In genomic region chr11:117232022-117232878, GRCh38 we compare ENCODE assay signal across 8 cellular contexts. TPM values are rescaled to one million over a fixed set of nuclear protein-coding genes. Genes with fewer than 3 reads are reported as not detected.
DNase-seq lines count a peak whose midpoint lies in the region; ATAC-seq and TF ChIP-seq lines count a peak whose summit lies in the region.

TSS of gene PCSK7 (minus strand) at chr11:117232073. CDS start at chr11:117229844, 2,229 bp downstream.
TSS of gene RNF214 (plus strand) at chr11:117232671. CDS start at chr11:117234273, 1,602 bp downstream.

- intact Hi-C loops in testis (cut with DNase I; ENCODE audit: low total_unique reads), result no loop called here

- peak; percentile 66 for ATAC-seq in GM21786 (IDR thresholded peaks at IDR 0.05; ENCODE audit: unreplicated experiment)
- peak; percentile 86 for ATAC-seq in omental fat pad (ENCODE audit: low FRiP score)

- no peaks in the 10 kb centered on the region for H3K9me3 ChIP-seq in SK-N-MC (ENCODE audit: low read depth, low read length)
- no peaks in the 10 kb centered on the region for H3K9me3 ChIP-seq in testis

- H3K4me1 ChIP-seq in testis, result peaks cover 18% of the 10 kb centered on the region

- TF ChIP-seq POLR2A in testis (IDR thresholded peaks at IDR 0.05), result no peak

- H3K36me3 ChIP-seq in SK-N-MC (ENCODE audit: insufficient read depth, low read length), result no peaks in the 10 kb centered on the region; the same call in 1 of the 2 replicates
- no peaks in the 10 kb centered on the region for H3K36me3 ChIP-seq in testis (ENCODE audit: low read depth, missing control alignments)

- peak within 1 kb of the TSS; percentile 96 for H3K4me3 ChIP-seq in SK-N-MC
- peak within 1 kb of the TSS; percentile 92 for H3K4me3 ChIP-seq in testis

- 0 to 1% methylated on average over 28 to 48 of the region's 104 CpGs for WGBS in testis, 2 donors

- DNase-seq in EH (ENCODE audit: low read depth) (peak; percentile 78), LHCN-M2 (ENCODE audit: low read depth) (peak; percentile 64), SK-N-MC (ENCODE audit: low read depth, low spot score) (no peak), globus pallidus (ENCODE audit: low spot score) (peak; percentile 79), omental fat pad (ENCODE audit: low spot score) (no peak), testis (peak; percentile 81)
- peak; percentile 80 for DNase-seq in activated naive CD4-positive, alpha-beta T cell treated with anti-CD3 and anti-CD28 coated beads, Interleukin-2, amount 50 U/mL, for 16 hours

- no peak within 1 kb of the TSS; the same call in 1 of the 2 replicates for H3K27ac ChIP-seq in SK-N-MC
- peak within 1 kb of the TSS; percentile 84 to 94 for H3K27ac ChIP-seq in testis

- H3K9ac ChIP-seq in SK-N-MC (ENCODE audit: insufficient read length), result peak within 1 kb of the TSS; percentile 88

- no peaks in the 10 kb centered on the region for H3K27me3 ChIP-seq in testis

- TF ChIP-seq CTCF in omental fat pad (IDR thresholded peaks at IDR 0.05) (peak in 2 of 3 donors; percentile 88 to 92), testis (IDR thresholded peaks at IDR 0.05) (peak; percentile 95 to 98 (median 97))

RNA-seq across cellular contexts. Expression of gene PCSK7, which starts in this region (rescaled TPM):
- total RNA-seq in LHCN-M2 (2014; rRNA removed) (51.6 and 61.0 TPM in 2 replicates), omental fat pad (10 to 100 TPM; 39.8 to 78.1 (median 50.0) TPM), testis (10 to 100 TPM; 57.7 to 66.5 TPM)
- 34.9 TPM for polyA plus RNA-seq in LHCN-M2 (2012)
- polyA plus RNA-seq in testis (ENCODE audit: insufficient read depth, low read depth, low replicate concordance), result 52.0 TPM

RNA-seq across cellular contexts. Expression of gene RNF214, which starts in this region (rescaled TPM):
- total RNA-seq in LHCN-M2 (2014; rRNA removed), result 9.3 and 12.6 TPM in 2 replicates
- polyA plus RNA-seq in LHCN-M2 (2012), result 12.3 TPM
- 10 to 100 TPM in 2 of 4 donors, 1 to 10 TPM in 2; 7.7 to 12.1 (median 9.8) TPM for total RNA-seq in omental fat pad
- 10 to 100 TPM; 37.8 to 48.9 TPM for total RNA-seq in testis
- 44.9 TPM for polyA plus RNA-seq in testis (ENCODE audit: insufficient read depth, low read depth, low replicate concordance)

Comparison
In these comparisons a context has a peak if more than half of its experiments do, and no peak if none do; other contexts are left out.
1. DNase-seq: peak in EH (single experiment), LHCN-M2 (single experiment), activated naive CD4-positive, alpha-beta T cell treated with anti-CD3 and anti-CD28 coated beads, Interleukin-2, amount 50 U/mL, for 16 hours (single experiment), globus pallidus (single experiment) and testis (single experiment); none in SK-N-MC (single experiment) and omental fat pad (single experiment).